ENCODE assay signal across 9 cellular contexts in the genomic region with DNA sequence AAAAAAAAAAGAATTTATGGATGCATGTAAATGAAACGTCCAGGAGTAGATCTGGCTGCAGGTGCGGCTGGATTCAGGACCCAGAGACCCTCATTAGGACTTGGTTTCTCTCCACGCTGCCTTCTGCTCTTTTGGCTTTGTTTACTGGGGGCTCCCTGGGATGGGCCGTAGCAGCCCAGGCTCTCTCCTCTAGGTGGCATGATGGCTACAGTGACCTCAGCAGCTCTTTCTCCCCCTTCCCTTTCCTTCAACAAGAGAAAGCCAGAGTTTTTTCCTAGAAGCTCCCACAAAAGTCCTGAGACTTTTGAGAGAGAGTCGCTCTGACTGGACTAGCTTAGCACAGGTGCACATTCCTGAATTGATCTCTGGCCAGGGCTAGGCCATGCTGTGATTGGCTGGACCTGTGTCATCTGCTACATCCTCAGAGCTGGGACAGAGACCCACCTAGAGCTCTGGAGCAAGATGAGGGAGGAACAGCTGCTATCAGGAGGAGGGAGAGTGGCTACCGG.
DNase-seq lines count a peak whose midpoint lies in the region; ATAC-seq, FAIRE-seq and TF ChIP-seq lines count a peak whose summit lies in the region.
"Had no signal": no experiment of that assay in that cellular context is flagged by ENCODE, and none has a peak within 500 bp of the region (broad histone marks: within the 10 kb centered on the region; RNA-seq: fewer than 3 reads in every experiment).

No MANE protein-coding gene starts in this region.

- TF ChIP-seq POLR2A in K562 (conservative IDR thresholded peaks at IDR 0.05): no peak

- H3K9ac ChIP-seq in OCI-LY1 (ENCODE audit: low read length) (peak overlapping the region; percentile 33; the same call in 1 of the 2 replicates), K562 (ENCODE audit: insufficient read depth in 1 of 2, low read depth in 2 of 2, low read length in 2 of 2) (no peak overlapping the region), skeletal muscle satellite cell (ENCODE audit: low read depth, low read length) (no peak overlapping the region)

- H3K4me3 ChIP-seq in GM12875 (ENCODE audit: low read depth, low read length) (no peak overlapping the region), OCI-LY1 (ENCODE audit: low read depth, low read length, poor library complexity, severe bottlenecking) (peak overlapping the region; percentile 41), K562 (no peak overlapping the region), skeletal muscle satellite cell (ENCODE audit: low read length) (no peak overlapping the region)
- H3K4me3 ChIP-seq: skin epidermis had no signal

- peak; percentile 46 for FAIRE-seq in K562 (lab: Jason Lieb, UNC)

- intact Hi-C loops in K562 (cut with micrococcal nuclease): loop anchor here (2.0 to 5.0 kb wide), 2 partner anchors 57 to 88 kb away; no protein-coding TSS in a partner anchor

- H3K9me3 ChIP-seq in OCI-LY1 (ENCODE audit: low read length) (no peaks in the 10 kb centered on the region), K562 (replicated peaks; ENCODE audit: control insufficient read depth, insufficient read depth, low read depth, low read length) (no peaks in the 10 kb centered on the region), skeletal muscle satellite cell (replicated peaks; ENCODE audit: low read length) (no peaks in the 10 kb centered on the region)

- H4K20me1 ChIP-seq in OCI-LY1 (ENCODE audit: insufficient read depth, low read length): no peaks in the 10 kb centered on the region
- H4K20me1 ChIP-seq in K562 (replicated peaks; ENCODE audit: control insufficient read depth, insufficient read depth, low read length): no peaks in the 10 kb centered on the region

- peak; percentile 82 for TF ChIP-seq CTCF in GM12875 (IDR thresholded peaks at IDR 0.05; ENCODE audit: borderline replicate concordance, insufficient read depth, low read depth, low read length)
- peak; percentile 84 for TF ChIP-seq CTCF in OCI-LY1 (IDR thresholded peaks at IDR 0.05; ENCODE audit: low read length)
- peak; percentile 52 to 68 (median 65) for TF ChIP-seq CTCF in K562 (IDR thresholded peaks at IDR 0.05 in 2 of 3, conservative IDR thresholded peaks at IDR 0.05 in 1 of 3; ENCODE audit: insufficient read depth in 2 of 3, low read depth in 1 of 3, low read length in 3 of 3)

- no peak overlapping the region for H2AFZ ChIP-seq in OCI-LY1 (ENCODE audit: low read length)
- H2AFZ ChIP-seq in K562 (ENCODE audit: low read depth, low read length): no peak overlapping the region

- H3F3A ChIP-seq in OCI-LY1 (ENCODE audit: insufficient read depth, low read length): no peaks in the 10 kb centered on the region; the same call in 1 of the 2 replicates

- POLR2A ChIA-PET in K562 (lab: Yijun Ruan, JAX): interaction anchor here (0.6 to 1.4 kb wide), 6 partner anchors 9 to 508 kb away, joined by 3 to 5 read pairs (median 3); no protein-coding TSS in a partner anchor

- DNase-seq in ACHN: peak; percentile 45
- DNase-seq in K562 (ENCODE audit: extremely low read depth in 1 of 4, low spot score in 3 of 4): peak; percentile 22 to 45 (median 33)
- peak; percentile 19 for DNase-seq in iPS DF 4.7 (ENCODE audit: extremely low read depth, low spot score)
- DNase-seq in T-helper 9 cell: no peak

- no peaks in the 10 kb centered on the region for H3K9me2 ChIP-seq in OCI-LY1 (ENCODE audit: low read depth, low read length)

- H3K4me1 ChIP-seq in OCI-LY1 (ENCODE audit: insufficient read depth, low read length, severe bottlenecking) (peaks cover 39% of the 10 kb centered on the region), K562 (replicated peaks in 1 of 2; ENCODE audit: control insufficient read depth in 2 of 2, insufficient read depth in 2 of 2, low read length in 2 of 2) (peaks cover 0 to 4% of the 10 kb centered on the region in 2 experiments; a peak in 2 of 5 replicates), skeletal muscle satellite cell (ENCODE audit: control insufficient read depth, insufficient read depth, low read length) (peaks cover 26% of the 10 kb centered on the region)

- H3K4me2 ChIP-seq in OCI-LY1 (ENCODE audit: low read length) (peak overlapping the region; percentile 69), K562 (ENCODE audit: insufficient read depth, low read length) (no peak overlapping the region), skeletal muscle satellite cell (ENCODE audit: low read length) (peak overlapping the region; percentile 45)

- in situ Hi-C loops in ACHN (cut with HindIII; ENCODE audit: low pct_ligation_motif_present, low pct_unique_long_range_greater_than_20kb, low sequenced_read_pairs): no loop called here
- in situ Hi-C loops in K562 (cut with MboI): loop anchor here (10.0 kb wide), 1 partner anchor 91 kb away; no protein-coding TSS in a partner anchor

- CTCF ChIA-PET in K562 (lab: Yijun Ruan, JAX; ENCODE audit: low intra/inter-chr PET ratio): interaction anchor here (1.4 kb wide), 1 partner anchor 89 kb away, joined by 4 read pairs; no protein-coding TSS in a partner anchor

- no TSS peak for BruUV-seq in K562 (replicated peaks; lab: Mats Ljungman, UMichigan)

- peak overlapping the region; percentile 89 for H3K27ac ChIP-seq in OCI-LY1 (ENCODE audit: low read depth, low read length, poor library complexity, severe bottlenecking)
- H3K27ac ChIP-seq in K562 (ENCODE audit: extremely low read depth, low read depth, low read length): no peak overlapping the region

- peak; percentile 55 to 65 for TF ChIP-seq RAD21 in K562 (CRISPR knock-in tag; conservative IDR thresholded peaks at IDR 0.05 in 1 of 2, IDR thresholded peaks at IDR 0.05 in 1 of 2)

- no peaks in the 10 kb centered on the region for H3K79me2 ChIP-seq in OCI-LY1 (ENCODE audit: insufficient read depth, low read length)
- no peaks in the 10 kb centered on the region for H3K79me2 ChIP-seq in K562 (ENCODE audit: control insufficient read depth, insufficient read depth, low read length)

- H3K9me1 ChIP-seq in K562 (ENCODE audit: control insufficient read depth, insufficient read depth, low read length): no peaks in the 10 kb centered on the region

- 25% methylated on average over 3 of the region's 6 CpGs for WGBS in K562 (ENCODE audit: insufficient coverage, low coverage, missing lambda C conversion rate)

- H3K36me3 ChIP-seq in OCI-LY1 (ENCODE audit: insufficient read depth, low read length): no peaks in the 10 kb centered on the region
- H3K36me3 ChIP-seq in K562 (ENCODE audit: control insufficient read depth, insufficient read depth, low read length): peaks cover 37% of the 10 kb centered on the region; the same call in 2 of the 3 replicates
- no peaks in the 10 kb centered on the region for H3K36me3 ChIP-seq in skeletal muscle satellite cell (ENCODE audit: insufficient read depth, low read length)

- TF ChIP-seq EP300 in K562 (IDR thresholded peaks at IDR 0.05; ENCODE audit: low read length): no peak

- ATAC-seq in HG02852 (IDR thresholded peaks at IDR 0.05; ENCODE audit: unreplicated experiment) (peak; percentile 40), K562 (peak; percentile 92)

- H3K27me3 ChIP-seq in OCI-LY1 (ENCODE audit: insufficient read depth, low read length) (no peaks in the 10 kb centered on the region), K562 (ENCODE audit: control insufficient read depth in 2 of 2, insufficient read depth in 2 of 2, low read length in 2 of 2) (no peaks in the 10 kb centered on the region), skeletal muscle satellite cell (ENCODE audit: control insufficient read depth, insufficient read depth, low read length) (peaks cover 9% of the 10 kb centered on the region)

TF ChIP-seq in K562, 482 proteins besides CTCF, POLR2A, EP300 and RAD21:
- TF ChIP-seq HIVEP1 (CRISPR knock-in tag; IDR thresholded peaks at IDR 0.05) (no peak), SMC3 (conservative IDR thresholded peaks at IDR 0.05; ENCODE audit: insufficient read depth, low read depth, low read length) (0 out of 2 replicates have a peak, but pooled peaks have one; percentile 18), OTX1 (CRISPR knock-in tag; IDR thresholded peaks at IDR 0.05) (no peak), RCOR1 (IDR thresholded peaks at IDR 0.05; ENCODE audit: borderline replicate concordance in 1 of 2, low read depth in 2 of 2, low read length in 2 of 2) (0 out of 4 replicates have a peak, but pooled peaks of 1 of the 2 experiments have one; percentile 6), GATA2 (CRISPR knock-in tag; IDR thresholded peaks at IDR 0.05) (no peak), ZNF174 (CRISPR knock-in tag; IDR thresholded peaks at IDR 0.05) (no peak), MTA1 (IDR thresholded peaks at IDR 0.05; ENCODE audit: borderline replicate concordance) (no peak)
